Comparison of ENCODE assay signal across 12 cellular contexts in genomic region chr16:733382-734207, GRCh38. TPM values are rescaled to one million over a fixed set of nuclear protein-coding genes. Genes with fewer than 3 reads are reported as not detected.
DNase-seq lines count a peak whose midpoint lies in the region; ATAC-seq, FAIRE-seq and TF ChIP-seq lines count a peak whose summit lies in the region.
"Had no signal": no experiment of that assay in that cellular context is flagged by ENCODE, and none has a peak within 500 bp of the region (broad histone marks: within the 10 kb centered on the region; RNA-seq: fewer than 3 reads in every experiment).

No MANE protein-coding gene starts in this region.

- TF ChIP-seq RAD21 in H1 (IDR thresholded peaks at IDR 0.05 in 1 of 2, conservative IDR thresholded peaks at IDR 0.05 in 1 of 2; ENCODE audit: low read depth in 2 of 2, low read length in 2 of 2): peak; percentile 25 to 37; a peak in 3 of 4 replicates

- BruUV-seq in OCI-LY7 (replicated peaks; lab: Mats Ljungman, UMichigan): no TSS peak

- no peak for ATAC-seq in activated CD4-positive, alpha-beta T cell treated with anti-CD3 and anti-CD28 coated beads for 36 hours
- ATAC-seq in sciatic nerve: no peak
- ATAC-seq in stimulated activated memory B cell treated with anti-CD40 and anti-IgM and Interleukin-4, amounts not matched to agents 10 μg/mL and 1 μg/mL and 100 μg/mL, for 72 hours: no peak

- intact Hi-C loops in activated CD4-positive, alpha-beta T cell treated with anti-CD3 and anti-CD28 coated beads for 36 hours (cut with DNase I, micrococcal nuclease): loop anchor here in 1 of 2 experiments (5.0 kb wide), 1 partner anchor 579 kb away; no protein-coding TSS in a partner anchor
- intact Hi-C loops in OCI-LY7 (cut with micrococcal nuclease; ENCODE audit: unreplicated experiment) (no loop called here), sciatic nerve (cut with DNase I) (no loop called here), posterior vena cava (cut with DNase I) (no loop called here)

- no peak overlapping the region for H2BK120ac ChIP-seq in H1 (replicated peaks; ENCODE audit: low read depth, low read length)

- peaks cover 20% of the 10 kb centered on the region for H3K4me1 Mint-ChIP-seq in activated CD4-positive, alpha-beta T cell treated with anti-CD3 and anti-CD28 coated beads for 36 hours
- H3K4me1 Mint-ChIP-seq in stimulated activated memory B cell treated with anti-CD40 and anti-IgM and Interleukin-4, amounts not matched to agents 10 μg/mL and 1 μg/mL and 100 μg/mL, for 72 hours: peaks cover 30% of the 10 kb centered on the region

- no peak overlapping the region for H3K14ac ChIP-seq in H1 (ENCODE audit: insufficient read length)

- H4K20me1 ChIP-seq in OCI-LY7 (ENCODE audit: insufficient read depth, low read length) (no peaks in the 10 kb centered on the region), H1 (replicated peaks in 1 of 2; ENCODE audit: control insufficient read depth in 1 of 2, insufficient read depth in 2 of 2, low read length in 2 of 2) (peaks cover 2 to 11% of the 10 kb centered on the region in 2 experiments)

- CTCF ChIA-PET in activated CD4-positive, alpha-beta T cell treated with anti-CD3 and anti-CD28 coated beads for 36 hours (lab: Charles Lee): interaction anchor here (0.5 to 1.1 kb wide), 2 partner anchors 11 to 280 kb away, joined by 3 to 4 read pairs; no protein-coding TSS in a partner anchor
- CTCF ChIA-PET in OCI-LY7 (lab: Charles Lee; ENCODE audit: unreplicated experiment) (no interaction called here), H1 (lab: Charles Lee; ENCODE audit: partially characterized antibody) (interaction anchor here (0.7 to 35.8 kb wide), 10 partner anchors 3 to 378 kb away, joined by 3 to 977 read pairs (median 9); partner anchors contain the start of genes ANTKMT, CCDC78, CHTF18 and CIAO3)

- H3K36me3 Mint-ChIP-seq in activated CD4-positive, alpha-beta T cell treated with anti-CD3 and anti-CD28 coated beads for 36 hours (ENCODE audit: low read depth): peaks cover 27% of the 10 kb centered on the region
- H3K36me3 Mint-ChIP-seq in stimulated activated memory B cell treated with anti-CD40 and anti-IgM and Interleukin-4, amounts not matched to agents 10 μg/mL and 1 μg/mL and 100 μg/mL, for 72 hours: peaks cover 25% of the 10 kb centered on the region

- no peak overlapping the region for H4K5ac ChIP-seq in H1 (ENCODE audit: insufficient read length, low read depth, low read length)

- H3K27ac ChIP-seq in OCI-LY7 (ENCODE audit: low read depth, low read length, poor library complexity, severe bottlenecking) (no peak overlapping the region), H1 (ENCODE audit: low read depth, low read length) (no peak overlapping the region)
- H3K27ac ChIP-seq: ovary had no signal

- H3K56ac ChIP-seq in H1 (replicated peaks; ENCODE audit: insufficient read length, low read depth, low read length): no peak overlapping the region

- WGBS in H1 (ENCODE audit: extremely low coverage in 1 of 2, insufficient coverage in 1 of 2, insufficient read length in 1 of 2, insufficient replicate concordance in 2 of 2, low coverage in 1 of 2, low lambda C conversion rate in 2 of 2, missing lambda C conversion rate in 1 of 2), 2 experiments: 88% methylated on average over 27 of the region's 34 CpGs; no CpG with 5 or more reads in 1 of the 2 experiments

- POLR2A ChIA-PET in activated CD4-positive, alpha-beta T cell treated with anti-CD3 and anti-CD28 coated beads for 36 hours (lab: Charles Lee): no interaction called here
- POLR2A ChIA-PET in OCI-LY7 (lab: Charles Lee): interaction anchor here (0.8 kb wide), 1 partner anchor 18 kb away, joined by 3 read pairs; no protein-coding TSS in a partner anchor
- POLR2A ChIA-PET in H1 (lab: Charles Lee; ENCODE audit: partially characterized antibody): interaction anchor here (1.0 to 23.0 kb wide), 3 partner anchors 17 to 47 kb away, joined by 3 to 353 read pairs (median 5); partner anchors contain the start of genes ANTKMT, CCDC78, HAGHL and METRN

- H2AK5ac ChIP-seq in H1 (ENCODE audit: low read depth, low read length): no peak overlapping the region

- no peak overlapping the region for H2BK20ac ChIP-seq in H1 (ENCODE audit: low read length)

- no peak overlapping the region for H3K23ac ChIP-seq in H1 (ENCODE audit: insufficient read length)

- no peaks in the 10 kb centered on the region for H3K27me3 ChIP-seq in H1 (replicated peaks in 1 of 4; ENCODE audit: control insufficient read depth in 3 of 4, extremely low read depth in 1 of 4, insufficient read depth in 3 of 4, low read length in 3 of 4)
- H3K27me3 ChIP-seq: ovary had no signal

- no peaks in the 10 kb centered on the region for H3K79me1 ChIP-seq in H1 (ENCODE audit: low read depth, low read length)

- no peak overlapping the region for H4K91ac ChIP-seq in H1 (replicated peaks; ENCODE audit: insufficient read length, low read length)

- H3K18ac ChIP-seq in H1 (ENCODE audit: extremely low read depth, low read length): no peak overlapping the region

- no peak overlapping the region for H2AFZ ChIP-seq in OCI-LY7 (ENCODE audit: low read length)
- no peak overlapping the region for H2AFZ ChIP-seq in H1 (ENCODE audit: low read length)

- H3K9me2 ChIP-seq in OCI-LY7 (ENCODE audit: insufficient read depth, low read length): no peaks in the 10 kb centered on the region

- peaks cover 3% of the 10 kb centered on the region; the same call in 1 of the 2 replicates for H3K23me2 ChIP-seq in H1 (ENCODE audit: low read depth, low read length)

- TF ChIP-seq EP300 in H1 (IDR thresholded peaks at IDR 0.05; ENCODE audit: borderline replicate concordance in 1 of 2, low read depth in 2 of 2, low read length in 2 of 2): no peak

- H4K8ac ChIP-seq in H1 (ENCODE audit: extremely low read depth, insufficient read depth, low read length): no peak overlapping the region; the same call in none of the 2 replicates

- peaks cover 81% of the 10 kb centered on the region for H3K36me3 ChIP-seq in OCI-LY7 (ENCODE audit: insufficient read depth, low read length)
- H3K36me3 ChIP-seq in H1 (ENCODE audit: control insufficient read depth in 2 of 4, insufficient read depth in 4 of 4, low read length in 3 of 4): peaks cover 0 to 3% (median 2%) of the 10 kb centered on the region in 4 experiments; a peak in 2 of 8 replicates
- H3K36me3 ChIP-seq: ovary had no signal

- H3K27ac Mint-ChIP-seq in activated CD4-positive, alpha-beta T cell treated with anti-CD3 and anti-CD28 coated beads for 36 hours: no peak overlapping the region
- no peak overlapping the region for H3K27ac Mint-ChIP-seq in stimulated activated memory B cell treated with anti-CD40 and anti-IgM and Interleukin-4, amounts not matched to agents 10 μg/mL and 1 μg/mL and 100 μg/mL, for 72 hours

- DNase-seq in activated CD4-positive, alpha-beta T cell treated with anti-CD3 and anti-CD28 coated beads for 36 hours: peak; percentile 57
- DNase-seq in activated CD4-positive, alpha-beta T cell treated with anti-CD3 and anti-CD28 coated beads, Interleukin-2, amount 50 U/mL, for 4 hours: no peak
- no peak for DNase-seq in OCI-LY7 (ENCODE audit: low spot score)
- peak in 1 of 2 experiments; percentile 84 for DNase-seq in H1 (ENCODE audit: low read depth in 1 of 2, low spot score in 2 of 2)
- peak; percentile 63 for DNase-seq in sciatic nerve (ENCODE audit: low spot score)
- DNase-seq in posterior vena cava (ENCODE audit: low spot score): no peak
- DNase-seq in DMS53 (lab: John Stamatoyannopoulos, UW): no peak
- DNase-seq: hippocampal formation, NCI-H1436 treated with DMSO at 0.1 percent for 48 hours had no signal

- no peak overlapping the region for H3K4me3 Mint-ChIP-seq in activated CD4-positive, alpha-beta T cell treated with anti-CD3 and anti-CD28 coated beads for 36 hours
- H3K4me3 Mint-ChIP-seq in stimulated activated memory B cell treated with anti-CD40 and anti-IgM and Interleukin-4, amounts not matched to agents 10 μg/mL and 1 μg/mL and 100 μg/mL, for 72 hours: no peak overlapping the region

- H3K79me2 ChIP-seq in OCI-LY7 (ENCODE audit: insufficient read depth, low read depth, low read length): peaks cover 18% of the 10 kb centered on the region
- no peaks in the 10 kb centered on the region for H3K79me2 ChIP-seq in H1 (ENCODE audit: control insufficient read depth in 1 of 2, insufficient read depth in 2 of 2, low read length in 2 of 2)

- H3K9me3 Mint-ChIP-seq in activated CD4-positive, alpha-beta T cell treated with anti-CD3 and anti-CD28 coated beads for 36 hours (ENCODE audit: low read depth): no peaks in the 10 kb centered on the region
- no peaks in the 10 kb centered on the region for H3K9me3 Mint-ChIP-seq in stimulated activated memory B cell treated with anti-CD40 and anti-IgM and Interleukin-4, amounts not matched to agents 10 μg/mL and 1 μg/mL and 100 μg/mL, for 72 hours

- no peak for TF ChIP-seq POLR2A in H1 (IDR thresholded peaks at IDR 0.05; ENCODE audit: control extremely low read depth in 1 of 2, low read depth in 2 of 2, low read length in 2 of 2)

- TF ChIP-seq CTCF in OCI-LY7 (conservative IDR thresholded peaks at IDR 0.05; ENCODE audit: low read length) (peak; percentile 78), H1 (IDR thresholded peaks at IDR 0.05; ENCODE audit: control extremely low read depth in 1 of 3, insufficient read depth in 1 of 3, low read depth in 1 of 3, low read length in 3 of 3) (peak in 2 of 3 experiments; percentile 65 to 68; a peak in 3 of 4 replicates)

- no peak overlapping the region for H2BK12ac ChIP-seq in H1 (ENCODE audit: low read depth, low read length)

- no peak overlapping the region for H3K9ac ChIP-seq in H1 (replicated peaks in 1 of 4; ENCODE audit: extremely low read depth in 1 of 4, low read depth in 3 of 4, low read length in 3 of 4)

- H3K27me3 Mint-ChIP-seq in activated CD4-positive, alpha-beta T cell treated with anti-CD3 and anti-CD28 coated beads for 36 hours: no peaks in the 10 kb centered on the region
- H3K27me3 Mint-ChIP-seq in stimulated activated memory B cell treated with anti-CD40 and anti-IgM and Interleukin-4, amounts not matched to agents 10 μg/mL and 1 μg/mL and 100 μg/mL, for 72 hours: no peaks in the 10 kb centered on the region

- H3K9me3 ChIP-seq in OCI-LY7 (ENCODE audit: low read length) (no peaks in the 10 kb centered on the region), H1 (ENCODE audit: insufficient read depth in 2 of 2, low read depth in 1 of 2, low read length in 1 of 2) (no peaks in the 10 kb centered on the region)
- H3K9me3 ChIP-seq: ovary had no signal

- H2BK5ac ChIP-seq in H1 (ENCODE audit: low read depth, low read length): 0 out of 2 replicates have a peak overlapping the region, but pooled peaks have one; percentile 60

- H2BK15ac ChIP-seq in H1 (ENCODE audit: low read length): no peak overlapping the region

- H3K4ac ChIP-seq in H1 (replicated peaks; ENCODE audit: insufficient read length, low read depth, low read length): no peak overlapping the region

- H3K4me1 ChIP-seq in OCI-LY7 (ENCODE audit: insufficient read depth, low read length, poor library complexity, severe bottlenecking) (peaks cover 31% of the 10 kb centered on the region), H1 (replicated peaks in 1 of 4; ENCODE audit: control insufficient read depth in 3 of 4, insufficient read depth in 4 of 4, low read length in 3 of 4) (peaks cover 0 to 2% (median 0%) of the 10 kb centered on the region in 4 experiments; a peak in 2 of 7 replicates)

- H3K4me2 ChIP-seq in OCI-LY7 (ENCODE audit: low read length) (no peak overlapping the region), H1 (ENCODE audit: insufficient read depth in 1 of 2, low read depth in 2 of 2, low read length in 2 of 2) (no peak overlapping the region)

- H3K4me3 ChIP-seq in OCI-LY7 (ENCODE audit: low read depth, low read length, poor library complexity, severe bottlenecking) (no peak overlapping the region), H1 (ENCODE audit: extremely low read depth in 1 of 4, insufficient read depth in 2 of 4, low read depth in 3 of 4, low read length in 4 of 4) (no peak overlapping the region)
- H3K4me3 ChIP-seq: ovary had no signal

- no peak for FAIRE-seq in H1 (lab: Jason Lieb, UNC)
- FAIRE-seq: astrocyte had no signal

RNA-seq across cellular contexts. Expression of gene HAGHL, which starts 6.7 kb away (rescaled TPM):
- total RNA-seq in activated CD4-positive, alpha-beta T cell treated with anti-CD3 and anti-CD28 coated beads for 36 hours: 10 to 100 TPM; 10.0 to 11.7 TPM
- 28.1 and 30.8 TPM in 2 replicates for total RNA-seq in OCI-LY7 (2014; rRNA removed; shearing (Covaris generic))
- 56.3 and 57.9 TPM in 2 replicates for total RNA-seq in OCI-LY7 (2022)
- total RNA-seq in H1 (2021; fragmentation: NEBNext Ultra II Directional; extraction: Animal tissue kit (Norgen Biotek cat#: 25700)): 23.1 and 26.6 TPM in 2 replicates
- polyA plus RNA-seq in H1 (2011; rRNA removed): 26.9 and 41.5 TPM in 2 replicates
- polyA plus RNA-seq in H1 (2011; cell fraction: cytosol; rRNA removed): 40.3 TPM
- 107 TPM for polyA plus RNA-seq in H1 (2011; cell fraction: nucleus; rRNA removed)
- 12.3 to 24.7 TPM (median 23.4 TPM) in 4 replicates for polyA plus RNA-seq in H1 (2012, experiment 1 of 2)
- polyA plus RNA-seq in H1 (2012, experiment 2 of 2): 11.8 TPM
- 12.5 TPM for polyA plus RNA-seq in H1 (2013, experiment 1 of 2)
- 14.3 TPM for polyA plus RNA-seq in H1 (2013, experiment 2 of 2)
- polyA minus RNA-seq in H1 (2011; rRNA and poly(A)+ RNA removed): 2.0 and 3.2 TPM in 2 replicates
- 12.3 TPM for polyA minus RNA-seq in H1 (2011; cell fraction: cytosol; rRNA and poly(A)+ RNA removed)
- 15.1 TPM for polyA minus RNA-seq in H1 (2011; cell fraction: nucleus; rRNA and poly(A)+ RNA removed)
- 6.5 TPM for total RNA-seq in sciatic nerve
- 1 to 10 TPM; 3.6 to 4.1 TPM for total RNA-seq in posterior vena cava

RNA-seq across cellular contexts. Expression of gene CIAO3, which starts 7.2 kb away (rescaled TPM):
- 10 to 100 TPM; 28.3 to 31.9 TPM for total RNA-seq in activated CD4-positive, alpha-beta T cell treated with anti-CD3 and anti-CD28 coated beads for 36 hours
- total RNA-seq in OCI-LY7 (2014; rRNA removed; shearing (Covaris generic)): 142 and 169 TPM in 2 replicates
- total RNA-seq in OCI-LY7 (2022) (156 and 173 TPM in 2 replicates), sciatic nerve (26.9 TPM), posterior vena cava (10 to 100 TPM; 18.2 to 18.6 TPM)
- total RNA-seq in H1 (2021; fragmentation: NEBNext Ultra II Directional; extraction: Animal tissue kit (Norgen Biotek cat#: 25700)): 20.4 and 21.0 TPM in 2 replicates
- 20.0 and 29.6 TPM in 2 replicates for polyA plus RNA-seq in H1 (2011; rRNA removed)
- 22.4 TPM for polyA plus RNA-seq in H1 (2011; cell fraction: cytosol; rRNA removed)
- 97.6 TPM for polyA plus RNA-seq in H1 (2011; cell fraction: nucleus; rRNA removed)
- polyA plus RNA-seq in H1 (2012, experiment 1 of 2): 14.5 to 22.5 TPM (median 20.0 TPM) in 4 replicates
- 20.5 TPM for polyA plus RNA-seq in H1 (2012, experiment 2 of 2)
- 10.8 TPM for polyA plus RNA-seq in H1 (2013, experiment 1 of 2)
- 10.0 TPM for polyA plus RNA-seq in H1 (2013, experiment 2 of 2)
- 17.6 and 21.1 TPM in 2 replicates for polyA minus RNA-seq in H1 (2011; rRNA and poly(A)+ RNA removed)
- 21.1 TPM for polyA minus RNA-seq in H1 (2011; cell fraction: cytosol; rRNA and poly(A)+ RNA removed)
- polyA minus RNA-seq in H1 (2011; cell fraction: nucleus; rRNA and poly(A)+ RNA removed): 52.8 TPM

RNA-seq across cellular contexts. Expression of gene CCDC78, which starts 7.4 kb away (rescaled TPM):
- total RNA-seq in activated CD4-positive, alpha-beta T cell treated with anti-CD3 and anti-CD28 coated beads for 36 hours: 1 to 10 TPM; 1.8 to 2.4 TPM
- 25.8 and 35.9 TPM in 2 replicates for total RNA-seq in OCI-LY7 (2014; rRNA removed; shearing (Covaris generic))
- total RNA-seq in OCI-LY7 (2022) (52.6 and 57.9 TPM in 2 replicates), sciatic nerve (2.1 TPM), posterior vena cava (1 to 10 TPM in 1 of 2 donors, under 1 TPM in 1; 0.52 to 1.0 TPM)
- 8.2 and 8.5 TPM in 2 replicates for total RNA-seq in H1 (2021; fragmentation: NEBNext Ultra II Directional; extraction: Animal tissue kit (Norgen Biotek cat#: 25700))
- polyA plus RNA-seq in H1 (2011; rRNA removed): 7.1 and 10.9 TPM in 2 replicates
- polyA plus RNA-seq in H1 (2011; cell fraction: cytosol; rRNA removed): 9.8 TPM
- 90.1 TPM for polyA plus RNA-seq in H1 (2011; cell fraction: nucleus; rRNA removed)
- 7.2 to 12.1 TPM (median 10.1 TPM) in 4 replicates for polyA plus RNA-seq in H1 (2012, experiment 1 of 2)
- 4.7 TPM for polyA plus RNA-seq in H1 (2012, experiment 2 of 2)
- 6.5 TPM for polyA plus RNA-seq in H1 (2013, experiment 1 of 2)
- 6.2 TPM for polyA plus RNA-seq in H1 (2013, experiment 2 of 2)
- polyA minus RNA-seq in H1 (2011; rRNA and poly(A)+ RNA removed): 1.3 and 1.4 TPM in 2 replicates
- 2.9 TPM for polyA minus RNA-seq in H1 (2011; cell fraction: cytosol; rRNA and poly(A)+ RNA removed)
- 14.3 TPM for polyA minus RNA-seq in H1 (2011; cell fraction: nucleus; rRNA and poly(A)+ RNA removed)

RNA-seq across cellular contexts. Expression of gene ANTKMT, which starts 12.6 kb away (rescaled TPM):
- total RNA-seq in activated CD4-positive, alpha-beta T cell treated with anti-CD3 and anti-CD28 coated beads for 36 hours: 10 to 100 TPM; 13.3 to 27.0 TPM
- 44.8 and 51.3 TPM in 2 replicates for total RNA-seq in OCI-LY7 (2014; rRNA removed; shearing (Covaris generic))
- total RNA-seq in OCI-LY7 (2022) (45.5 and 46.5 TPM in 2 replicates), sciatic nerve (26.3 TPM), posterior vena cava (10 to 100 TPM; 20.0 to 25.5 TPM)
- total RNA-seq in H1 (2021; fragmentation: NEBNext Ultra II Directional; extraction: Animal tissue kit (Norgen Biotek cat#: 25700)): 26.5 and 31.8 TPM in 2 replicates
- polyA plus RNA-seq in H1 (2011; rRNA removed): 26.6 and 50.3 TPM in 2 replicates
- polyA plus RNA-seq in H1 (2011; cell fraction: cytosol; rRNA removed): 26.8 TPM
- 47.4 TPM for polyA plus RNA-seq in H1 (2011; cell fraction: nucleus; rRNA removed)
- 5.3 to 19.7 TPM (median 15.5 TPM) in 4 replicates for polyA plus RNA-seq in H1 (2012, experiment 1 of 2)
- 9.2 TPM for polyA plus RNA-seq in H1 (2012, experiment 2 of 2)
- 26.3 TPM for polyA plus RNA-seq in H1 (2013, experiment 1 of 2)
- 25.7 TPM for polyA plus RNA-seq in H1 (2013, experiment 2 of 2)
- polyA minus RNA-seq in H1 (2011; rRNA and poly(A)+ RNA removed): 0.66 and 1.2 TPM in 2 replicates
- polyA minus RNA-seq in H1 (2011; cell fraction: cytosol; rRNA and poly(A)+ RNA removed): 13.1 TPM
- 15.1 TPM for polyA minus RNA-seq in H1 (2011; cell fraction: nucleus; rRNA and poly(A)+ RNA removed)

RNA-seq across cellular contexts. Expression of gene METRN, which starts 18.7 kb away (rescaled TPM):
- 10 to 100 TPM; 11.1 to 13.3 TPM for total RNA-seq in activated CD4-positive, alpha-beta T cell treated with anti-CD3 and anti-CD28 coated beads for 36 hours
- total RNA-seq in OCI-LY7 (2014; rRNA removed; shearing (Covaris generic)): 9.5 and 15.9 TPM in 2 replicates
- total RNA-seq in OCI-LY7 (2022): 12.2 and 14.4 TPM in 2 replicates
- 18.7 and 19.1 TPM in 2 replicates for total RNA-seq in H1 (2021; fragmentation: NEBNext Ultra II Directional; extraction: Animal tissue kit (Norgen Biotek cat#: 25700))
- 25.8 and 43.4 TPM in 2 replicates for polyA plus RNA-seq in H1 (2011; rRNA removed)
- 39.6 TPM for polyA plus RNA-seq in H1 (2011; cell fraction: cytosol; rRNA removed)
- polyA plus RNA-seq in H1 (2011; cell fraction: nucleus; rRNA removed): 64.1 TPM
- polyA plus RNA-seq in H1 (2012, experiment 1 of 2): 7.7 to 23.1 TPM (median 19.6 TPM) in 4 replicates
- 13.6 TPM for polyA plus RNA-seq in H1 (2012, experiment 2 of 2)
- 11.6 TPM for polyA plus RNA-seq in H1 (2013, experiment 1 of 2)
- 12.0 TPM for polyA plus RNA-seq in H1 (2013, experiment 2 of 2)
- 2.6 and 3.7 TPM in 2 replicates for polyA minus RNA-seq in H1 (2011; rRNA and poly(A)+ RNA removed)
- 10.6 TPM for polyA minus RNA-seq in H1 (2011; cell fraction: cytosol; rRNA and poly(A)+ RNA removed)
- polyA minus RNA-seq in H1 (2011; cell fraction: nucleus; rRNA and poly(A)+ RNA removed): 13.7 TPM
- total RNA-seq in sciatic nerve: 120 TPM
- 10 to 100 TPM; 21.6 to 24.9 TPM for total RNA-seq in posterior vena cava

Comparison
In these comparisons a context has a peak if more than half of its experiments do, and no peak if none do; other contexts are left out.
1. DNase-seq: peak in activated CD4-positive, alpha-beta T cell treated with anti-CD3 and anti-CD28 coated beads for 36 hours (single experiment) and sciatic nerve (single experiment); none in activated CD4-positive, alpha-beta T cell treated with anti-CD3 and anti-CD28 coated beads, Interleukin-2, amount 50 U/mL, for 4 hours (0 of 2), OCI-LY7 (single experiment), posterior vena cava (single experiment) and DMS53 (single experiment).